2 cellular contexts compared by ENCODE assay signal in the genomic region with DNA sequence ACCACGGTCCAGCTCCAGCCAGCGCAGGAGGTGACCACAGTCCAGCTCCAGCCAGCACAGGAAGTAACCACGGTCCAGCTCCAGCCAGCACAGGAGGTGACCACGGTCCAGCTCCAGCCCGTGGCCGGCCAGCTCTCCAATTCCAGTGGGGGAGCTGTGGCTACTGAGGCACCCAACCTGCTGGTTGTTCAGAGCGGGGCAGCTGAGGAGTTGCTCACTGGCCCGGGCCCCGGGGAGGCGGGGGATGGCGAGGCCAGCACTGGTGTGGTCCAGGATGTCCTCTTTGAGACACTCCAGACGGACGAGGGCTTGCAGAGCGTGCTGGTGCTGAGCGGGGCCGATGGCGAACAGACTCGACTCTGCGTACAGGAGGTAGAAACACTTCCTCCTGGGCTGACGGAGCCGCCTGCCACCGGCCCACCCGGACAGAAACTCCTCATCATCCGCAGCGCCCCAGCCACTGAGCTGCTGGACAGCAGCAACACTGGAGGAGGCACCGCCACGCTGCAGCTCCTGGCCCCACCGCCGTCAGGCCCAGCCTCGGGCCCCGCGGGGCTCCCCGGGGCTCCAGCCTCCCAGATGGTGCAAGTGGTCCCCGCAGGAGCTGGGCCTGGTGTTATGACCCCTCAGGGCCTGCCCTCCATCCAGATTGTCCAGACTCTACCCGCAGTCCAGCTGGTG.
TF ChIP-seq lines count a peak whose summit lies in the region.

No MANE protein-coding gene starts in this region.

TF ChIP-seq in HCT116, 20 proteins besides CTCF, POLR2A, EP300 and RAD21:
- TF ChIP-seq, protein P1, sequence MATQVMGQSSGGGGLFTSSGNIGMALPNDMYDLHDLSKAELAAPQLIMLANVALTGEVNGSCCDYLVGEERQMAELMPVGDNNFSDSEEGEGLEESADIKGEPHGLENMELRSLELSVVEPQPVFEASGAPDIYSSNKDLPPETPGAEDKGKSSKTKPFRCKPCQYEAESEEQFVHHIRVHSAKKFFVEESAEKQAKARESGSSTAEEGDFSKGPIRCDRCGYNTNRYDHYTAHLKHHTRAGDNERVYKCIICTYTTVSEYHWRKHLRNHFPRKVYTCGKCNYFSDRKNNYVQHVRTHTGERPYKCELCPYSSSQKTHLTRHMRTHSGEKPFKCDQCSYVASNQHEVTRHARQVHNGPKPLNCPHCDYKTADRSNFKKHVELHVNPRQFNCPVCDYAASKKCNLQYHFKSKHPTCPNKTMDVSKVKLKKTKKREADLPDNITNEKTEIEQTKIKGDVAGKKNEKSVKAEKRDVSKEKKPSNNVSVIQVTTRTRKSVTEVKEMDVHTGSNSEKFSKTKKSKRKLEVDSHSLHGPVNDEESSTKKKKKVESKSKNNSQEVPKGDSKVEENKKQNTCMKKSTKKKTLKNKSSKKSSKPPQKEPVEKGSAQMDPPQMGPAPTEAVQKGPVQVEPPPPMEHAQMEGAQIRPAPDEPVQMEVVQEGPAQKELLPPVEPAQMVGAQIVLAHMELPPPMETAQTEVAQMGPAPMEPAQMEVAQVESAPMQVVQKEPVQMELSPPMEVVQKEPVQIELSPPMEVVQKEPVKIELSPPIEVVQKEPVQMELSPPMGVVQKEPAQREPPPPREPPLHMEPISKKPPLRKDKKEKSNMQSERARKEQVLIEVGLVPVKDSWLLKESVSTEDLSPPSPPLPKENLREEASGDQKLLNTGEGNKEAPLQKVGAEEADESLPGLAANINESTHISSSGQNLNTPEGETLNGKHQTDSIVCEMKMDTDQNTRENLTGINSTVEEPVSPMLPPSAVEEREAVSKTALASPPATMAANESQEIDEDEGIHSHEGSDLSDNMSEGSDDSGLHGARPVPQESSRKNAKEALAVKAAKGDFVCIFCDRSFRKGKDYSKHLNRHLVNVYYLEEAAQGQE (IDR thresholded peaks at IDR 0.05; ENCODE audit: low read depth) = no peak
- TF ChIP-seq EZH2 (IDR thresholded peaks at IDR 0.05) (no peak), CEBPB (IDR thresholded peaks at IDR 0.05; ENCODE audit: low read depth) (no peak), EGR1 (IDR thresholded peaks at IDR 0.05; ENCODE audit: low read depth) (no peak), SRF (IDR thresholded peaks at IDR 0.05; ENCODE audit: low read depth) (no peak), SP1 (IDR thresholded peaks at IDR 0.05; ENCODE audit: low read depth) (no peak), TCF7L2 (IDR thresholded peaks at IDR 0.05; ENCODE audit: borderline replicate concordance, extremely low read depth, insufficient read depth, insufficient read length) (no peak), ZFX (IDR thresholded peaks at IDR 0.05) (no peak), YY1 (IDR thresholded peaks at IDR 0.05; ENCODE audit: extremely low read depth, insufficient replicate concordance, low read depth, low read length) (no peak), CBX3 (IDR thresholded peaks at IDR 0.05; ENCODE audit: low read depth) (no peak), ELF1 (IDR thresholded peaks at IDR 0.05; ENCODE audit: borderline replicate concordance, low read depth) (no peak), POLR2AphosphoS5 (IDR thresholded peaks at IDR 0.05; ENCODE audit: low read depth, low read length) (no peak)
- TF ChIP-seq, protein P2, sequence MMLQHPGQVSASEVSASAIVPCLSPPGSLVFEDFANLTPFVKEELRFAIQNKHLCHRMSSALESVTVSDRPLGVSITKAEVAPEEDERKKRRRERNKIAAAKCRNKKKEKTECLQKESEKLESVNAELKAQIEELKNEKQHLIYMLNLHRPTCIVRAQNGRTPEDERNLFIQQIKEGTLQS (IDR thresholded peaks at IDR 0.05) = no peak
- TF ChIP-seq, protein P3, sequence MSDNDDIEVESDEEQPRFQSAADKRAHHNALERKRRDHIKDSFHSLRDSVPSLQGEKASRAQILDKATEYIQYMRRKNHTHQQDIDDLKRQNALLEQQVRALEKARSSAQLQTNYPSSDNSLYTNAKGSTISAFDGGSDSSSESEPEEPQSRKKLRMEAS (IDR thresholded peaks at IDR 0.05) = no peak
TF ChIP-seq in HCT116: peak in this region for 0.

TF ChIP-seq in GM12878, 131 proteins besides CTCF, POLR2A, EP300 and RAD21:
- TF ChIP-seq CREM (IDR thresholded peaks at IDR 0.05; ENCODE audit: low read depth) = no peak
- TF ChIP-seq EED (IDR thresholded peaks at IDR 0.05; ENCODE audit: low read depth) = no peak
- TF ChIP-seq SREBF2 (IDR thresholded peaks at IDR 0.05; ENCODE audit: low read length) = no peak
- no peak for TF ChIP-seq JUND (IDR thresholded peaks at IDR 0.05; ENCODE audit: low read depth, low read length)
- TF ChIP-seq BCL11A (IDR thresholded peaks at IDR 0.05; ENCODE audit: low read depth, low read length) = no peak
- TF ChIP-seq PAX5 (IDR thresholded peaks at IDR 0.05; ENCODE audit: borderline replicate concordance, low read depth, low read length) = no peak
- TF ChIP-seq ZBED1 (IDR thresholded peaks at IDR 0.05; ENCODE audit: borderline replicate concordance) = no peak
- TF ChIP-seq, protein P4, sequence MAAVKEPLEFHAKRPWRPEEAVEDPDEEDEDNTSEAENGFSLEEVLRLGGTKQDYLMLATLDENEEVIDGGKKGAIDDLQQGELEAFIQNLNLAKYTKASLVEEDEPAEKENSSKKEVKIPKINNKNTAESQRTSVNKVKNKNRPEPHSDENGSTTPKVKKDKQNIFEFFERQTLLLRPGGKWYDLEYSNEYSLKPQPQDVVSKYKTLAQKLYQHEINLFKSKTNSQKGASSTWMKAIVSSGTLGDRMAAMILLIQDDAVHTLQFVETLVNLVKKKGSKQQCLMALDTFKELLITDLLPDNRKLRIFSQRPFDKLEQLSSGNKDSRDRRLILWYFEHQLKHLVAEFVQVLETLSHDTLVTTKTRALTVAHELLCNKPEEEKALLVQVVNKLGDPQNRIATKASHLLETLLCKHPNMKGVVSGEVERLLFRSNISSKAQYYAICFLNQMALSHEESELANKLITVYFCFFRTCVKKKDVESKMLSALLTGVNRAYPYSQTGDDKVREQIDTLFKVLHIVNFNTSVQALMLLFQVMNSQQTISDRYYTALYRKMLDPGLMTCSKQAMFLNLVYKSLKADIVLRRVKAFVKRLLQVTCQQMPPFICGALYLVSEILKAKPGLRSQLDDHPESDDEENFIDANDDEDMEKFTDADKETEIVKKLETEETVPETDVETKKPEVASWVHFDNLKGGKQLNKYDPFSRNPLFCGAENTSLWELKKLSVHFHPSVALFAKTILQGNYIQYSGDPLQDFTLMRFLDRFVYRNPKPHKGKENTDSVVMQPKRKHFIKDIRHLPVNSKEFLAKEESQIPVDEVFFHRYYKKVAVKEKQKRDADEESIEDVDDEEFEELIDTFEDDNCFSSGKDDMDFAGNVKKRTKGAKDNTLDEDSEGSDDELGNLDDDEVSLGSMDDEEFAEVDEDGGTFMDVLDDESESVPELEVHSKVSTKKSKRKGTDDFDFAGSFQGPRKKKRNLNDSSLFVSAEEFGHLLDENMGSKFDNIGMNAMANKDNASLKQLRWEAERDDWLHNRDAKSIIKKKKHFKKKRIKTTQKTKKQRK (IDR thresholded peaks at IDR 0.05; ENCODE audit: low read depth, low read length) = no peak
- TF ChIP-seq JUNB (IDR thresholded peaks at IDR 0.05) = no peak
- TF ChIP-seq, protein P5, sequence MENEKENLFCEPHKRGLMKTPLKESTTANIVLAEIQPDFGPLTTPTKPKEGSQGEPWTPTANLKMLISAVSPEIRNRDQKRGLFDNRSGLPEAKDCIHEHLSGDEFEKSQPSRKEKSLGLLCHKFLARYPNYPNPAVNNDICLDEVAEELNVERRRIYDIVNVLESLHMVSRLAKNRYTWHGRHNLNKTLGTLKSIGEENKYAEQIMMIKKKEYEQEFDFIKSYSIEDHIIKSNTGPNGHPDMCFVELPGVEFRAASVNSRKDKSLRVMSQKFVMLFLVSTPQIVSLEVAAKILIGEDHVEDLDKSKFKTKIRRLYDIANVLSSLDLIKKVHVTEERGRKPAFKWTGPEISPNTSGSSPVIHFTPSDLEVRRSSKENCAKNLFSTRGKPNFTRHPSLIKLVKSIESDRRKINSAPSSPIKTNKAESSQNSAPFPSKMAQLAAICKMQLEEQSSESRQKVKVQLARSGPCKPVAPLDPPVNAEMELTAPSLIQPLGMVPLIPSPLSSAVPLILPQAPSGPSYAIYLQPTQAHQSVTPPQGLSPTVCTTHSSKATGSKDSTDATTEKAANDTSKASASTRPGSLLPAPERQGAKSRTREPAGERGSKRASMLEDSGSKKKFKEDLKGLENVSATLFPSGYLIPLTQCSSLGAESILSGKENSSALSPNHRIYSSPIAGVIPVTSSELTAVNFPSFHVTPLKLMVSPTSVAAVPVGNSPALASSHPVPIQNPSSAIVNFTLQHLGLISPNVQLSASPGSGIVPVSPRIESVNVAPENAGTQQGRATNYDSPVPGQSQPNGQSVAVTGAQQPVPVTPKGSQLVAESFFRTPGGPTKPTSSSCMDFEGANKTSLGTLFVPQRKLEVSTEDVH (IDR thresholded peaks at IDR 0.05; ENCODE audit: low read depth, partially characterized antibody) = no peak
- TF ChIP-seq, protein P6, sequence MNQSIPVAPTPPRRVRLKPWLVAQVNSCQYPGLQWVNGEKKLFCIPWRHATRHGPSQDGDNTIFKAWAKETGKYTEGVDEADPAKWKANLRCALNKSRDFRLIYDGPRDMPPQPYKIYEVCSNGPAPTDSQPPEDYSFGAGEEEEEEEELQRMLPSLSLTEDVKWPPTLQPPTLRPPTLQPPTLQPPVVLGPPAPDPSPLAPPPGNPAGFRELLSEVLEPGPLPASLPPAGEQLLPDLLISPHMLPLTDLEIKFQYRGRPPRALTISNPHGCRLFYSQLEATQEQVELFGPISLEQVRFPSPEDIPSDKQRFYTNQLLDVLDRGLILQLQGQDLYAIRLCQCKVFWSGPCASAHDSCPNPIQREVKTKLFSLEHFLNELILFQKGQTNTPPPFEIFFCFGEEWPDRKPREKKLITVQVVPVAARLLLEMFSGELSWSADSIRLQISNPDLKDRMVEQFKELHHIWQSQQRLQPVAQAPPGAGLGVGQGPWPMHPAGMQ (IDR thresholded peaks at IDR 0.05; ENCODE audit: borderline replicate concordance) = no peak
- no peak for TF ChIP-seq NFXL1 (IDR thresholded peaks at IDR 0.05; ENCODE audit: borderline replicate concordance)
- TF ChIP-seq, protein P7, sequence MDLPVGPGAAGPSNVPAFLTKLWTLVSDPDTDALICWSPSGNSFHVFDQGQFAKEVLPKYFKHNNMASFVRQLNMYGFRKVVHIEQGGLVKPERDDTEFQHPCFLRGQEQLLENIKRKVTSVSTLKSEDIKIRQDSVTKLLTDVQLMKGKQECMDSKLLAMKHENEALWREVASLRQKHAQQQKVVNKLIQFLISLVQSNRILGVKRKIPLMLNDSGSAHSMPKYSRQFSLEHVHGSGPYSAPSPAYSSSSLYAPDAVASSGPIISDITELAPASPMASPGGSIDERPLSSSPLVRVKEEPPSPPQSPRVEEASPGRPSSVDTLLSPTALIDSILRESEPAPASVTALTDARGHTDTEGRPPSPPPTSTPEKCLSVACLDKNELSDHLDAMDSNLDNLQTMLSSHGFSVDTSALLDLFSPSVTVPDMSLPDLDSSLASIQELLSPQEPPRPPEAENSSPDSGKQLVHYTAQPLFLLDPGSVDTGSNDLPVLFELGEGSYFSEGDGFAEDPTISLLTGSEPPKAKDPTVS (IDR thresholded peaks at IDR 0.05; ENCODE audit: low read depth, low read length) = no peak
- TF ChIP-seq, protein P8, sequence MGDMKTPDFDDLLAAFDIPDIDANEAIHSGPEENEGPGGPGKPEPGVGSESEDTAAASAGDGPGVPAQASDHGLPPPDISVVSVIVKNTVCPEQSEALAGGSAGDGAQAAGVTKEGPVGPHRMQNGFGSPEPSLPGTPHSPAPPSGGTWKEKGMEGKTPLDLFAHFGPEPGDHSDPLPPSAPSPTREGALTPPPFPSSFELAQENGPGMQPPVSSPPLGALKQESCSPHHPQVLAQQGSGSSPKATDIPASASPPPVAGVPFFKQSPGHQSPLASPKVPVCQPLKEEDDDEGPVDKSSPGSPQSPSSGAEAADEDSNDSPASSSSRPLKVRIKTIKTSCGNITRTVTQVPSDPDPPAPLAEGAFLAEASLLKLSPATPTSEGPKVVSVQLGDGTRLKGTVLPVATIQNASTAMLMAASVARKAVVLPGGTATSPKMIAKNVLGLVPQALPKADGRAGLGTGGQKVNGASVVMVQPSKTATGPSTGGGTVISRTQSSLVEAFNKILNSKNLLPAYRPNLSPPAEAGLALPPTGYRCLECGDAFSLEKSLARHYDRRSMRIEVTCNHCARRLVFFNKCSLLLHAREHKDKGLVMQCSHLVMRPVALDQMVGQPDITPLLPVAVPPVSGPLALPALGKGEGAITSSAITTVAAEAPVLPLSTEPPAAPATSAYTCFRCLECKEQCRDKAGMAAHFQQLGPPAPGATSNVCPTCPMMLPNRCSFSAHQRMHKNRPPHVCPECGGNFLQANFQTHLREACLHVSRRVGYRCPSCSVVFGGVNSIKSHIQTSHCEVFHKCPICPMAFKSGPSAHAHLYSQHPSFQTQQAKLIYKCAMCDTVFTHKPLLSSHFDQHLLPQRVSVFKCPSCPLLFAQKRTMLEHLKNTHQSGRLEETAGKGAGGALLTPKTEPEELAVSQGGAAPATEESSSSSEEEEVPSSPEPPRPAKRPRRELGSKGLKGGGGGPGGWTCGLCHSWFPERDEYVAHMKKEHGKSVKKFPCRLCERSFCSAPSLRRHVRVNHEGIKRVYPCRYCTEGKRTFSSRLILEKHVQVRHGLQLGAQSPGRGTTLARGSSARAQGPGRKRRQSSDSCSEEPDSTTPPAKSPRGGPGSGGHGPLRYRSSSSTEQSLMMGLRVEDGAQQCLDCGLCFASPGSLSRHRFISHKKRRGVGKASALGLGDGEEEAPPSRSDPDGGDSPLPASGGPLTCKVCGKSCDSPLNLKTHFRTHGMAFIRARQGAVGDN (IDR thresholded peaks at IDR 0.05) = no peak
- no peak for TF ChIP-seq BACH1 (IDR thresholded peaks at IDR 0.05; ENCODE audit: borderline replicate concordance)
- TF ChIP-seq, protein P9, sequence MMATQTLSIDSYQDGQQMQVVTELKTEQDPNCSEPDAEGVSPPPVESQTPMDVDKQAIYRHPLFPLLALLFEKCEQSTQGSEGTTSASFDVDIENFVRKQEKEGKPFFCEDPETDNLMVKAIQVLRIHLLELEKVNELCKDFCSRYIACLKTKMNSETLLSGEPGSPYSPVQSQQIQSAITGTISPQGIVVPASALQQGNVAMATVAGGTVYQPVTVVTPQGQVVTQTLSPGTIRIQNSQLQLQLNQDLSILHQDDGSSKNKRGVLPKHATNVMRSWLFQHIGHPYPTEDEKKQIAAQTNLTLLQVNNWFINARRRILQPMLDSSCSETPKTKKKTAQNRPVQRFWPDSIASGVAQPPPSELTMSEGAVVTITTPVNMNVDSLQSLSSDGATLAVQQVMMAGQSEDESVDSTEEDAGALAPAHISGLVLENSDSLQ (IDR thresholded peaks at IDR 0.05) = no peak
- TF ChIP-seq, protein P10, sequence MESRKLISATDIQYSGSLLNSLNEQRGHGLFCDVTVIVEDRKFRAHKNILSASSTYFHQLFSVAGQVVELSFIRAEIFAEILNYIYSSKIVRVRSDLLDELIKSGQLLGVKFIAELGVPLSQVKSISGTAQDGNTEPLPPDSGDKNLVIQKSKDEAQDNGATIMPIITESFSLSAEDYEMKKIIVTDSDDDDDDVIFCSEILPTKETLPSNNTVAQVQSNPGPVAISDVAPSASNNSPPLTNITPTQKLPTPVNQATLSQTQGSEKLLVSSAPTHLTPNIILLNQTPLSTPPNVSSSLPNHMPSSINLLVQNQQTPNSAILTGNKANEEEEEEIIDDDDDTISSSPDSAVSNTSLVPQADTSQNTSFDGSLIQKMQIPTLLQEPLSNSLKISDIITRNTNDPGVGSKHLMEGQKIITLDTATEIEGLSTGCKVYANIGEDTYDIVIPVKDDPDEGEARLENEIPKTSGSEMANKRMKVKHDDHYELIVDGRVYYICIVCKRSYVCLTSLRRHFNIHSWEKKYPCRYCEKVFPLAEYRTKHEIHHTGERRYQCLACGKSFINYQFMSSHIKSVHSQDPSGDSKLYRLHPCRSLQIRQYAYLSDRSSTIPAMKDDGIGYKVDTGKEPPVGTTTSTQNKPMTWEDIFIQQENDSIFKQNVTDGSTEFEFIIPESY (IDR thresholded peaks at IDR 0.05) = no peak
- TF ChIP-seq CREB1 (IDR thresholded peaks at IDR 0.05; ENCODE audit: low read depth) = no peak
